ENCODE assay signal across 19 cellular contexts in genomic region chr4:66602622-66603021, GRCh38.
DNase-seq lines count a peak whose midpoint lies in the region; ATAC-seq, FAIRE-seq and TF ChIP-seq lines count a peak whose summit lies in the region.
"Had no signal": no experiment of that assay in that cellular context is flagged by ENCODE, and none has a peak within 500 bp of the region (broad histone marks: within the 10 kb centered on the region; RNA-seq: fewer than 3 reads in every experiment).

No MANE protein-coding gene starts in this region.

- no peak overlapping the region for H3K4me3 ChIP-seq in kidney (ENCODE audit: low read length in 2 of 2)
- H3K4me3 ChIP-seq: BLaER1 treated with 17β-estradiol and CSF1 and Interleukin-3, amounts not matched to agents 10 nM and 100 nM; GM23338 had no signal

- no peak overlapping the region for H3K27ac ChIP-seq in kidney (ENCODE audit: low read depth in 2 of 2, low read length in 2 of 2)
- H3K27ac ChIP-seq: BLaER1 treated with 17β-estradiol and CSF1 and Interleukin-3, amounts not matched to agents 10 nM and 100 nM; KMS-11 had no signal

- FAIRE-seq in G401.6 (lab: Jason Lieb, UNC): peak; percentile 51
- FAIRE-seq in kidney (lab: Jason Lieb, UNC): peak; percentile 62
- FAIRE-seq: GM12891, H54 had no signal

- no peak overlapping the region for H3K9ac ChIP-seq in kidney (ENCODE audit: low read length in 2 of 2)
- H3K9ac ChIP-seq: BLaER1 treated with 17β-estradiol and CSF1 and Interleukin-3, amounts not matched to agents 10 nM and 100 nM; KMS-11 had no signal

- H3K27ac Mint-ChIP-seq in chondrocyte (ENCODE audit: unreplicated experiment): no peak overlapping the region
- H3K27ac Mint-ChIP-seq: B cell; CD8-positive, alpha-beta T cell; GM23338 had no signal

- no peaks in the 10 kb centered on the region for H3K9me3 ChIP-seq in kidney (ENCODE audit: control insufficient read depth in 1 of 2, low read length in 2 of 2)
- H3K9me3 ChIP-seq: BLaER1 treated with 17β-estradiol and CSF1 and Interleukin-3, amounts not matched to agents 10 nM and 100 nM had no signal

- peaks cover 7% of the 10 kb centered on the region for H3K4me1 Mint-ChIP-seq in chondrocyte (ENCODE audit: low read depth)
- H3K4me1 Mint-ChIP-seq: B cell, GM23338 had no signal

- intact Hi-C loops in kidney (cut with DNase I): no loop called here

- TF ChIP-seq CTCF in kidney (IDR thresholded peaks at IDR 0.05; ENCODE audit: borderline replicate concordance, extremely low read depth, insufficient read depth) (no peak), chondrocyte (IDR thresholded peaks at IDR 0.05) (no peak)

- no peaks in the 10 kb centered on the region for H3K4me1 ChIP-seq in kidney (ENCODE audit: control insufficient read depth in 1 of 2, insufficient read depth in 1 of 2, low read depth in 1 of 2, low read length in 2 of 2)
- H3K4me1 ChIP-seq: BLaER1 treated with 17β-estradiol and CSF1 and Interleukin-3, amounts not matched to agents 10 nM and 100 nM had no signal

- H3K4me3 Mint-ChIP-seq in chondrocyte (ENCODE audit: unreplicated experiment): no peak overlapping the region
- H3K4me3 Mint-ChIP-seq: B cell; CD8-positive, alpha-beta T cell; GM23338 had no signal

- DNase-seq in kidney: no peak
- DNase-seq in chondrocyte (ENCODE audit: low spot score): no peak
- DNase-seq in stimulated activated CD4-positive, alpha-beta T cell treated with anti-CD3 and anti-CD28 coated beads, Interleukin-2, amount 100 ng/mL, for 24 hours: no peak
- DNase-seq: 8988T; Calu3; CD8-positive, alpha-beta T cell; DND-41; EL; HCEC 1CT had no signal

- peaks cover 11% of the 10 kb centered on the region for H3K9me3 Mint-ChIP-seq in chondrocyte (ENCODE audit: low read depth)
- H3K9me3 Mint-ChIP-seq: GM23338 had no signal

- no peaks in the 10 kb centered on the region for H3K27me3 Mint-ChIP-seq in chondrocyte (ENCODE audit: low read depth)
- H3K27me3 Mint-ChIP-seq: B cell had no signal

- H3K36me3 Mint-ChIP-seq in chondrocyte (ENCODE audit: low read depth): peaks cover 2% of the 10 kb centered on the region
- H3K36me3 Mint-ChIP-seq: CD8-positive, alpha-beta T cell had no signal

- ATAC-seq in GM19463 (IDR thresholded peaks at IDR 0.05; ENCODE audit: unreplicated experiment) (peak; percentile 59), HG03432 (IDR thresholded peaks at IDR 0.05; ENCODE audit: unreplicated experiment) (peak; percentile 48), HG03378 (IDR thresholded peaks at IDR 0.05; ENCODE audit: unreplicated experiment) (no peak)
- ATAC-seq: CD8-positive, alpha-beta T cell; GM23338 had no signal

- no peaks in the 10 kb centered on the region for H3K36me3 ChIP-seq in kidney (ENCODE audit: control insufficient read depth in 1 of 2, insufficient read depth in 2 of 2, low read length in 2 of 2)
- H3K36me3 ChIP-seq: BLaER1 treated with 17β-estradiol and CSF1 and Interleukin-3, amounts not matched to agents 10 nM and 100 nM had no signal
